Comparison of ENCODE assay signal across 19 cellular contexts in genomic region chr6:8535505-8535904, GRCh38.
A peak's percentile ranks its signal among the peaks of the same experiment; 100 is the strongest.
DNase-seq lines count a peak whose midpoint lies in the region; ATAC-seq, FAIRE-seq and TF ChIP-seq lines count a peak whose summit lies in the region.
"Had no signal": no experiment of that assay in that cellular context is flagged by ENCODE, and none has a peak within 500 bp of the region (broad histone marks: within the 10 kb centered on the region; RNA-seq: fewer than 3 reads in every experiment).

No MANE protein-coding gene starts in this region.

- no peak overlapping the region for H3K27ac ChIP-seq in GM23248
- no peak overlapping the region for H3K27ac ChIP-seq in smooth muscle cell (ENCODE audit: low read depth)
- H3K27ac ChIP-seq: C4-2B had no signal

- 2 to 6% methylated on average over 3 of the region's 3 CpGs for WGBS in GM23248 (ENCODE audit: low coverage in 1 of 2, low lambda C conversion rate in 2 of 2, missing lambda C conversion rate in 2 of 2), 2 experiments
- WGBS in smooth muscle cell (ENCODE audit: low lambda C conversion rate) = 69% methylated on average over 3 of the region's 3 CpGs

- H3K36me3 ChIP-seq in GM23248 (ENCODE audit: low read depth) = no peaks in the 10 kb centered on the region
- no peaks in the 10 kb centered on the region for H3K36me3 ChIP-seq in bronchial epithelial cell (ENCODE audit: control insufficient read depth, insufficient read depth, low read length)
- H3K36me3 ChIP-seq in smooth muscle cell (ENCODE audit: low read depth) = no peaks in the 10 kb centered on the region

- H3K9me3 ChIP-seq in GM23248 (ENCODE audit: low read depth) (no peaks in the 10 kb centered on the region), smooth muscle cell (replicated peaks; ENCODE audit: low read depth) (no peaks in the 10 kb centered on the region)

- in situ Hi-C loops in GM23248 (cut with MboI) = no loop called here

- ATAC-seq in GM18519 (IDR thresholded peaks at IDR 0.05; ENCODE audit: low FRiP score, unreplicated experiment) = no peak
- ATAC-seq: K562 had no signal

- H3F3A ChIP-seq in GM23248 (ENCODE audit: insufficient read depth) (no peaks in the 10 kb centered on the region), smooth muscle cell (ENCODE audit: low read depth) (no peaks in the 10 kb centered on the region)

- TF ChIP-seq CTCF in bronchial epithelial cell (IDR thresholded peaks at IDR 0.05; ENCODE audit: insufficient read depth, low read length, severe bottlenecking) = no peak
- no peak for TF ChIP-seq CTCF in smooth muscle cell (IDR thresholded peaks at IDR 0.05; ENCODE audit: borderline replicate concordance, insufficient read depth, poor library complexity, severe bottlenecking)

- H4K20me1 ChIP-seq in GM23248 (ENCODE audit: insufficient read depth) = no peaks in the 10 kb centered on the region
- no peaks in the 10 kb centered on the region for H4K20me1 ChIP-seq in smooth muscle cell (ENCODE audit: low read depth)

- H3K27me3 ChIP-seq in GM23248 (replicated peaks; ENCODE audit: insufficient read depth) (no peaks in the 10 kb centered on the region), bronchial epithelial cell (ENCODE audit: control insufficient read depth, insufficient read depth, low read length) (no peaks in the 10 kb centered on the region), smooth muscle cell (ENCODE audit: low read depth) (no peaks in the 10 kb centered on the region)

- no peak overlapping the region for H3K4me2 ChIP-seq in GM23248 (ENCODE audit: unreplicated experiment)
- no peak overlapping the region for H3K4me2 ChIP-seq in smooth muscle cell

- H3K79me2 ChIP-seq in GM23248 (ENCODE audit: insufficient read depth) (no peaks in the 10 kb centered on the region), smooth muscle cell (ENCODE audit: low read depth) (no peaks in the 10 kb centered on the region)

- H3K9ac ChIP-seq in GM23248 (no peak overlapping the region), smooth muscle cell (ENCODE audit: low read depth) (no peak overlapping the region)

- H2AFZ ChIP-seq in GM23248 = no peak overlapping the region
- H2AFZ ChIP-seq in smooth muscle cell (ENCODE audit: low read depth) = no peak overlapping the region

- no peaks in the 10 kb centered on the region for H3K4me1 ChIP-seq in GM23248 (ENCODE audit: insufficient read depth)
- H3K4me1 ChIP-seq in smooth muscle cell (ENCODE audit: low read depth) = no peaks in the 10 kb centered on the region
- H3K4me1 ChIP-seq: Caco-2 had no signal

- H3K9me2 ChIP-seq in GM23248 (ENCODE audit: insufficient read depth) = no peaks in the 10 kb centered on the region

- FAIRE-seq in bronchial epithelial cell (lab: Jason Lieb, UNC) = no peak
- FAIRE-seq: A204.1, D721Med, GM12892, GM18507, H1, K562 had no signal

- DNase-seq in GM23248 (peak; percentile 2), NCI-H226 (peak; percentile 37), bronchial epithelial cell (ENCODE audit: low read depth) (peak; percentile 13), T-helper 9 cell (no peak), smooth muscle cell (lab: John Stamatoyannopoulos, UW; ENCODE audit: unreplicated experiment) (no peak)
- DNase-seq: AML-193; Caco-2; CD4-positive, alpha-beta T cell; GDM1; H9; IMR-90 had no signal

- H3K4me3 ChIP-seq in GM23248 (no peak overlapping the region), bronchial epithelial cell (ENCODE audit: low read depth, low read length) (no peak overlapping the region), smooth muscle cell (no peak overlapping the region)
- H3K4me3 ChIP-seq: K562 had no signal

Comparison
In these comparisons a context has a peak if more than half of its experiments do, and no peak if none do; other contexts are left out.
1. DNase-seq: peak in GM23248 (single experiment), NCI-H226 (single experiment) and bronchial epithelial cell (single experiment); none in T-helper 9 cell (single experiment) and smooth muscle cell (single experiment).